Comparison of ENCODE assay signal across 11 cellular contexts in genomic region chr22:25025586-25025985, GRCh38.
DNase-seq lines count a peak whose midpoint lies in the region; ATAC-seq and TF ChIP-seq lines count a peak whose summit lies in the region.
"Had no signal": no experiment of that assay in that cellular context is flagged by ENCODE, and none has a peak within 500 bp of the region (broad histone marks: within the 10 kb centered on the region; RNA-seq: fewer than 3 reads in every experiment).

No MANE protein-coding gene starts in this region.

- H2AFZ ChIP-seq in ACC112 (ENCODE audit: low read length, unreplicated experiment) (peak overlapping the region; percentile 48), osteoblast (ENCODE audit: low read length) (peak overlapping the region; percentile 70)

- ATAC-seq in heart right ventricle (peak; percentile 16 to 76 (median 47)), HG03095 (IDR thresholded peaks at IDR 0.05; ENCODE audit: unreplicated experiment) (no peak)

- H3K4me1 ChIP-seq in ACC112 (ENCODE audit: control insufficient read depth, insufficient read depth, low read length, unreplicated experiment) (peaks cover 17% of the 10 kb centered on the region), adipocyte (ENCODE audit: control insufficient read depth, insufficient read depth, low read length) (peaks cover 28% of the 10 kb centered on the region), heart right ventricle (peaks cover 19 to 69% (median 39%) of the 10 kb centered on the region in 9 donors), osteoblast (ENCODE audit: insufficient read depth, low read length) (peaks cover 19% of the 10 kb centered on the region), BE2C (no peaks in the 10 kb centered on the region)

- H3K79me2 ChIP-seq in ACC112 (ENCODE audit: control insufficient read depth, insufficient read depth, low read length, unreplicated experiment) (no peaks in the 10 kb centered on the region), osteoblast (ENCODE audit: insufficient read depth, low read length) (peaks cover 3% of the 10 kb centered on the region)

- no peaks in the 10 kb centered on the region for H4K20me1 ChIP-seq in osteoblast (ENCODE audit: insufficient read depth, low read length)

- TF ChIP-seq CTCF in heart right ventricle (IDR thresholded peaks at IDR 0.05): no peak
- TF ChIP-seq CTCF in osteoblast (IDR thresholded peaks at IDR 0.05; ENCODE audit: extremely low read depth, low read depth, low read length): no peak
- TF ChIP-seq CTCF in BE2C (IDR thresholded peaks at IDR 0.05; ENCODE audit: low read depth, low read length): no peak

- H3K27ac ChIP-seq in ACC112 (ENCODE audit: low read depth, low read length) (peak overlapping the region; percentile 80), heart right ventricle (peak overlapping the region; percentile 27 to 91 (median 72)), osteoblast (ENCODE audit: low read depth, low read length) (peak overlapping the region; percentile 6)
- H3K27ac ChIP-seq: neutrophil, WERI-Rb-1 had no signal

- intact Hi-C loops in heart right ventricle (cut with DNase I): loop anchor here in 8 of 10 donors (5.0 kb wide), 4 partner anchors 33 to 73 kb away; partner anchors contain the start of gene KIAA1671 (in 4 of the 8)

- H3K9me3 ChIP-seq in adipocyte (ENCODE audit: control insufficient read depth, low read length): no peaks in the 10 kb centered on the region
- no peaks in the 10 kb centered on the region for H3K9me3 ChIP-seq in heart right ventricle
- H3K9me3 ChIP-seq in osteoblast (ENCODE audit: low read depth, low read length): no peaks in the 10 kb centered on the region
- no peaks in the 10 kb centered on the region for H3K9me3 ChIP-seq in BE2C
- H3K9me3 ChIP-seq: neutrophil had no signal

- peak overlapping the region; percentile 28 for H3K4me2 ChIP-seq in osteoblast (ENCODE audit: insufficient read depth, low read length)

- no peak for DNase-seq in adipocyte (ENCODE audit: low read depth)
- peak in 1 of 2 donors; percentile 33 for DNase-seq in heart right ventricle
- DNase-seq in osteoblast (ENCODE audit: insufficient read length, low spot score, missing footprints): no peak
- DNase-seq in NCI-H774 (lab: John Stamatoyannopoulos, UW): no peak
- DNase-seq in retina: no peak
- DNase-seq in BE2C: no peak
- DNase-seq: NCI-H1930, WERI-Rb-1 had no signal

- no peaks in the 10 kb centered on the region for H3K36me3 ChIP-seq in ACC112 (ENCODE audit: insufficient read depth, low read length)
- no peaks in the 10 kb centered on the region for H3K36me3 ChIP-seq in adipocyte (ENCODE audit: control insufficient read depth, insufficient read depth, low read length, severe bottlenecking)
- peaks cover 0 to 12% (median 0%) of the 10 kb centered on the region in 9 donors for H3K36me3 ChIP-seq in heart right ventricle
- no peaks in the 10 kb centered on the region for H3K36me3 ChIP-seq in osteoblast (ENCODE audit: insufficient read depth, low read length)
- no peaks in the 10 kb centered on the region for H3K36me3 ChIP-seq in BE2C
- H3K36me3 ChIP-seq: neutrophil had no signal

- H3K4me3 ChIP-seq in ACC112 (ENCODE audit: low read depth, low read length): no peak overlapping the region
- peak overlapping the region; percentile 9 for H3K4me3 ChIP-seq in adipocyte (ENCODE audit: low read length)
- no peak overlapping the region for H3K4me3 ChIP-seq in heart right ventricle
- no peak overlapping the region for H3K4me3 ChIP-seq in osteoblast (ENCODE audit: insufficient read depth, low read length)
- no peak overlapping the region for H3K4me3 ChIP-seq in BE2C (ENCODE audit: low read depth, low read length)

- H3K9ac ChIP-seq in adipocyte (ENCODE audit: low read length): peak overlapping the region; percentile 42

- WGBS in heart right ventricle, 2 donors: 27 to 35% methylated on average over 3 of the region's 3 CpGs

- H3K27me3 ChIP-seq in ACC112 (ENCODE audit: insufficient read depth, low read length) (no peaks in the 10 kb centered on the region), adipocyte (replicated peaks; ENCODE audit: control insufficient read depth, insufficient read depth, low read length) (no peaks in the 10 kb centered on the region), heart right ventricle (no peaks in the 10 kb centered on the region), osteoblast (ENCODE audit: insufficient read depth, low read length) (no peaks in the 10 kb centered on the region), BE2C (no peaks in the 10 kb centered on the region)
- H3K27me3 ChIP-seq: neutrophil had no signal

Comparison
In these comparisons a context has a peak if more than half of its experiments do, and no peak if none do; other contexts are left out.
1. H3K27ac ChIP-seq: peak in every context shown above with its lines; median percentile 80 in ACC112; 72 in heart right ventricle; 6 in osteoblast.